In the genomic region with DNA sequence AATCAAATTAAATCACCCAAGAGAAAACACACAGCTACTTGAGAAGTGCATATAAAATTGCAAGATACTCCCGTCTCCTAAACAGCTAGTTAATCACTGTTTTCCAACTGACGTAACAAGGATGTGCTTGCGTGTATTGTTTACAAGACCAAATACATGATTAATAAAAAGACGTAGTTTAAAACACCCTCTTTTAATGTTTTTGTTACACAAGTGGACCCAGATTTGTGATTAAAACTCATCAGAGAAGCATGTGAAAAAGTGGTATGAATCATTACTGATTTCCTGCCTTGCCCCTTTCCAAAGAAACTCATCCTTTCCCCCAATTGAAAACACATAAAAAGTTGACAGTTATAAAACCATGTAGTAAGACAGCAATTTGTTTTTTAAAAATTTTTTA, we compare ENCODE assay signal across 16 cellular contexts.
DNase-seq lines count a peak whose midpoint lies in the region; ATAC-seq and TF ChIP-seq lines count a peak whose summit lies in the region.
"Had no signal": no experiment of that assay in that cellular context is flagged by ENCODE, and none has a peak within 500 bp of the region (broad histone marks: within the 10 kb centered on the region; RNA-seq: fewer than 3 reads in every experiment).

No MANE protein-coding gene starts in this region.

- H3K4me2 ChIP-seq in PC-3 (ENCODE audit: low read length), result peak overlapping the region; percentile 60
- H3K4me2 ChIP-seq in neural progenitor cell, result peak overlapping the region; percentile 48

- H4K20me1 ChIP-seq in PC-3 (ENCODE audit: low read length), result no peaks in the 10 kb centered on the region
- no peaks in the 10 kb centered on the region for H4K20me1 ChIP-seq in neural progenitor cell (ENCODE audit: low read depth)

- H3K36me3 Mint-ChIP-seq in neural progenitor cell, result no peaks in the 10 kb centered on the region
- no peaks in the 10 kb centered on the region for H3K36me3 Mint-ChIP-seq in natural killer cell treated with Interleukin-12 subunit alpha and Interleukin-12 subunit beta and Interleukin-15 and Interleukin-18, amount 100 ng/mL, for 72 hours
- H3K36me3 Mint-ChIP-seq: CD8-positive, alpha-beta memory T cell; type B pancreatic cell had no signal

- H3K36me3 ChIP-seq in BJ (ENCODE audit: control insufficient read depth, insufficient read depth, low read length) (no peaks in the 10 kb centered on the region), PC-3 (ENCODE audit: low read depth, low read length) (no peaks in the 10 kb centered on the region), neural progenitor cell (no peaks in the 10 kb centered on the region), upper lobe of right lung (no peaks in the 10 kb centered on the region)
- H3K36me3 ChIP-seq: colonic mucosa had no signal

- DNase-seq in BJ (ENCODE audit: low read depth) (peak; percentile 99), PC-3 (peak; percentile 91), epithelial cell of esophagus (ENCODE audit: low read depth) (peak; percentile 90), neural progenitor cell (ENCODE audit: low spot score) (no peak), OCI-M1 (lab: John Stamatoyannopoulos, UW) (no peak), upper lobe of right lung (no peak)
- no peak for DNase-seq in natural killer cell treated with Interleukin-12 subunit alpha and Interleukin-12 subunit beta and Interleukin-15 and Interleukin-18, amount 100 ng/mL, for 72 hours (ENCODE audit: low spot score)
- DNase-seq: activated CD4-positive, alpha-beta T cell treated with anti-CD3 and anti-CD28 coated beads, Interleukin-2, amount 50 U/mL, for 1 hour; activated gamma-delta T cell; CD8-positive, alpha-beta memory T cell; colonic mucosa; NCI-H1048; NCI-H69 had no signal

- peaks cover 3% of the 10 kb centered on the region for H3F3A ChIP-seq in PC-3 (ENCODE audit: low read length, unreplicated experiment)
- H3F3A ChIP-seq in neural progenitor cell (ENCODE audit: low read depth), result no peaks in the 10 kb centered on the region

- H3K27ac ChIP-seq in PC-3 (ENCODE audit: low read length) (peak overlapping the region; percentile 100), neural progenitor cell (no peak overlapping the region), upper lobe of right lung (no peak overlapping the region)
- H3K27ac ChIP-seq: colonic mucosa had no signal

- intact Hi-C loops in PC-3 (cut with micrococcal nuclease), result loop anchor here (1.0 kb wide), 1 partner anchor 57 kb away; no protein-coding TSS in a partner anchor
- intact Hi-C loops in upper lobe of right lung (cut with DNase I), result no loop called here

- no peak overlapping the region for H2AFZ ChIP-seq in PC-3 (ENCODE audit: low read length)
- H2AFZ ChIP-seq in neural progenitor cell (replicated peaks), result no peak overlapping the region

- no peak overlapping the region for H3K27ac Mint-ChIP-seq in neural progenitor cell
- H3K27ac Mint-ChIP-seq in natural killer cell treated with Interleukin-12 subunit alpha and Interleukin-12 subunit beta and Interleukin-15 and Interleukin-18, amount 100 ng/mL, for 72 hours, result no peak overlapping the region
- H3K27ac Mint-ChIP-seq: CD8-positive, alpha-beta memory T cell; type B pancreatic cell had no signal

- TF ChIP-seq CTCF in BJ (IDR thresholded peaks at IDR 0.05; ENCODE audit: insufficient read depth, low read depth, low read length) (no peak), PC-3 (conservative IDR thresholded peaks at IDR 0.05; ENCODE audit: low read depth, low read length) (no peak), epithelial cell of esophagus (IDR thresholded peaks at IDR 0.05; ENCODE audit: insufficient read depth, low read depth, low read length, missing control alignments) (no peak), neural progenitor cell (IDR thresholded peaks at IDR 0.05) (no peak), upper lobe of right lung (IDR thresholded peaks at IDR 0.05) (no peak)

- no peaks in the 10 kb centered on the region for H3K9me2 ChIP-seq in PC-3 (replicated peaks; ENCODE audit: low read length)

- H3K27me3 ChIP-seq in BJ (ENCODE audit: control insufficient read depth, insufficient read depth, low read length), result no peaks in the 10 kb centered on the region
- H3K27me3 ChIP-seq in PC-3 (ENCODE audit: low read length), result no peaks in the 10 kb centered on the region
- no peaks in the 10 kb centered on the region for H3K27me3 ChIP-seq in neural progenitor cell
- no peaks in the 10 kb centered on the region for H3K27me3 ChIP-seq in upper lobe of right lung
- H3K27me3 ChIP-seq: colonic mucosa had no signal

- POLR2A ChIA-PET in BJ (lab: Charles Lee), result no interaction called here
- POLR2A ChIA-PET in PC-3 (lab: Charles Lee; ENCODE audit: unreplicated experiment), result no interaction called here

- peaks cover 3% of the 10 kb centered on the region for H3K9me3 Mint-ChIP-seq in neural progenitor cell
- H3K9me3 Mint-ChIP-seq in natural killer cell treated with Interleukin-12 subunit alpha and Interleukin-12 subunit beta and Interleukin-15 and Interleukin-18, amount 100 ng/mL, for 72 hours, result no peaks in the 10 kb centered on the region
- H3K9me3 Mint-ChIP-seq: type B pancreatic cell had no signal

- H3K4me1 ChIP-seq in PC-3 (ENCODE audit: insufficient read depth, low read length), result peaks cover 58% of the 10 kb centered on the region
- peaks cover 15% of the 10 kb centered on the region for H3K4me1 ChIP-seq in neural progenitor cell
- H3K4me1 ChIP-seq in upper lobe of right lung, result no peaks in the 10 kb centered on the region
- H3K4me1 ChIP-seq: colonic mucosa had no signal

- H3K4me3 Mint-ChIP-seq in neural progenitor cell, result no peak overlapping the region
- no peak overlapping the region for H3K4me3 Mint-ChIP-seq in natural killer cell treated with Interleukin-12 subunit alpha and Interleukin-12 subunit beta and Interleukin-15 and Interleukin-18, amount 100 ng/mL, for 72 hours
- H3K4me3 Mint-ChIP-seq: CD8-positive, alpha-beta memory T cell; type B pancreatic cell had no signal

- H3K4me3 ChIP-seq in BJ (ENCODE audit: low read depth, low read length) (no peak overlapping the region), PC-3 (ENCODE audit: low read length) (no peak overlapping the region), epithelial cell of esophagus (ENCODE audit: low read length) (no peak overlapping the region), neural progenitor cell (no peak overlapping the region), upper lobe of right lung (no peak overlapping the region)
- H3K4me3 ChIP-seq: colonic mucosa, mucosa of descending colon had no signal

- BruUV-seq in PC-3 (replicated peaks; lab: Mats Ljungman, UMichigan), result no TSS peak

- H3K9ac ChIP-seq in PC-3 (ENCODE audit: low read length) (peak overlapping the region; percentile 97), neural progenitor cell (no peak overlapping the region)

- CTCF ChIA-PET in BJ (lab: Yijun Ruan, JAX), result interaction anchor here (0.7 to 1.3 kb wide), 2 partner anchors 72 to 158 kb away, joined by 3 read pairs; no protein-coding TSS in a partner anchor
- CTCF ChIA-PET in PC-3 (lab: Charles Lee), result interaction anchor here (0.9 to 1.3 kb wide), 3 partner anchors 53 to 156 kb away, joined by 3 to 13 read pairs (median 4); no protein-coding TSS in a partner anchor

- no peaks in the 10 kb centered on the region for H3K79me2 ChIP-seq in PC-3 (ENCODE audit: low read length)
- H3K79me2 ChIP-seq in neural progenitor cell (ENCODE audit: low read depth), result no peaks in the 10 kb centered on the region

- H3K4me1 Mint-ChIP-seq in neural progenitor cell, result peaks cover 6% of the 10 kb centered on the region
- H3K4me1 Mint-ChIP-seq in natural killer cell treated with Interleukin-12 subunit alpha and Interleukin-12 subunit beta and Interleukin-15 and Interleukin-18, amount 100 ng/mL, for 72 hours (ENCODE audit: low read depth in 2 of 2), result no peaks in the 10 kb centered on the region
- H3K4me1 Mint-ChIP-seq: CD8-positive, alpha-beta memory T cell had no signal

- H3K9me3 ChIP-seq in PC-3 (ENCODE audit: low read length) (no peaks in the 10 kb centered on the region), neural progenitor cell (ENCODE audit: low read depth) (no peaks in the 10 kb centered on the region), upper lobe of right lung (no peaks in the 10 kb centered on the region)
- H3K9me3 ChIP-seq: colonic mucosa, mucosa of descending colon had no signal

- H3K27me3 Mint-ChIP-seq in neural progenitor cell (ENCODE audit: insufficient read depth, low read depth), result peaks cover 2% of the 10 kb centered on the region
- peaks cover 6 to 10% of the 10 kb centered on the region in 2 donors for H3K27me3 Mint-ChIP-seq in natural killer cell treated with Interleukin-12 subunit alpha and Interleukin-12 subunit beta and Interleukin-15 and Interleukin-18, amount 100 ng/mL, for 72 hours

- ATAC-seq in PC-3, result peak; percentile 72
- ATAC-seq in natural killer cell treated with Interleukin-12 subunit alpha and Interleukin-12 subunit beta and Interleukin-15 and Interleukin-18, amount 100 ng/mL, for 72 hours, result no peak
- ATAC-seq in GM21381 (IDR thresholded peaks at IDR 0.05; ENCODE audit: unreplicated experiment), result no peak
- ATAC-seq in upper lobe of right lung, result no peak
- ATAC-seq: mucosa of descending colon had no signal

Comparison
In these comparisons a context has a peak if more than half of its experiments do, and no peak if none do; other contexts are left out.
1. DNase-seq: peak in BJ (single experiment), PC-3 (single experiment) and epithelial cell of esophagus (single experiment); none in neural progenitor cell (single experiment), natural killer cell treated with Interleukin-12 subunit alpha and Interleukin-12 subunit beta and Interleukin-15 and Interleukin-18, amount 100 ng/mL, for 72 hours (single experiment), OCI-M1 (single experiment) and upper lobe of right lung (single experiment).